Comparison of ENCODE assay signal across 15 cellular contexts in genomic region chr10:118809372-118809695, GRCh38.
"Had no signal": no experiment of that assay in that cellular context is flagged by ENCODE, and none has a peak within 500 bp of the region (broad histone marks: within the 10 kb centered on the region; RNA-seq: fewer than 3 reads in every experiment).

No MANE protein-coding gene starts in this region.

- H3K27ac Mint-ChIP-seq: activated CD8-positive, alpha-beta T cell treated with anti-CD3 and anti-CD28 coated beads, Interleukin-2, amount 10 ng/mL, durations not matched to agents 7 days and 5 days; activated T-helper 1 cell treated with anti-CD3 and anti-CD28 coated beads, Interleukin-12 subunit alpha, Interleukin-12 subunit beta, Interleukin-2, Interleukin-4 antibody, amounts not matched to agents 30 ng/mL and 10 ng/mL and 1 ng/mL, durations not matched to agents 14 hours and 24 hours and 36 hours; mesothelial cell of epicardium; stimulated activated memory B cell treated with anti-CD40 and anti-IgM and Interleukin-4, amounts not matched to agents 10 μg/mL and 1 μg/mL and 100 μg/mL, for 72 hours; WTC11 had no signal

- H3K4me3 Mint-ChIP-seq: activated CD8-positive, alpha-beta T cell treated with anti-CD3 and anti-CD28 coated beads, Interleukin-2, amount 10 ng/mL, durations not matched to agents 7 days and 5 days; activated T-helper 1 cell treated with anti-CD3 and anti-CD28 coated beads, Interleukin-12 subunit alpha, Interleukin-12 subunit beta, Interleukin-2, Interleukin-4 antibody, amounts not matched to agents 30 ng/mL and 10 ng/mL and 1 ng/mL, durations not matched to agents 14 hours and 24 hours and 36 hours; mesothelial cell of epicardium; stimulated activated memory B cell treated with anti-CD40 and anti-IgM and Interleukin-4, amounts not matched to agents 10 μg/mL and 1 μg/mL and 100 μg/mL, for 72 hours; WTC11 had no signal

- H3K36me3 ChIP-seq: breast epithelium, spleen, upper lobe of left lung had no signal

- H3K4me1 ChIP-seq: breast epithelium, foreskin keratinocyte, parathyroid adenoma, spleen, upper lobe of left lung had no signal

- DNase-seq: activated CD4-positive, alpha-beta T cell treated with anti-CD3 and anti-CD28 coated beads for 48 hours; activated CD8-positive, alpha-beta memory T cell treated with anti-CD3 and anti-CD28 coated beads, Interleukin-2, amount 50 U/mL, for 48 hours; activated CD8-positive, alpha-beta T cell treated with anti-CD3 and anti-CD28 coated beads, Interleukin-2, amount 10 ng/mL, durations not matched to agents 7 days and 5 days; activated naive CD4-positive, alpha-beta T cell; foreskin keratinocyte; spleen; stimulated activated CD4-positive, alpha-beta T cell treated with anti-CD3 and anti-CD28 coated beads, Interleukin-1b, Interleukin-23, amount 100 ng/mL, for 48 hours; T-helper 9 cell had no signal

- H3K27me3 ChIP-seq: breast epithelium, foreskin keratinocyte, upper lobe of left lung had no signal

- H3K4me1 Mint-ChIP-seq: stimulated activated memory B cell treated with anti-CD40 and anti-IgM and Interleukin-4, amounts not matched to agents 10 μg/mL and 1 μg/mL and 100 μg/mL, for 72 hours had no signal

- H3K9ac ChIP-seq: parathyroid adenoma had no signal

- H3K4me3 ChIP-seq: breast epithelium, spleen, upper lobe of left lung had no signal

- H3K9me3 ChIP-seq: breast epithelium, spleen, upper lobe of left lung had no signal

- H3K27ac ChIP-seq: breast epithelium, foreskin keratinocyte, parathyroid adenoma, spleen, upper lobe of left lung had no signal

- H3K9me3 Mint-ChIP-seq: activated T-helper 1 cell treated with anti-CD3 and anti-CD28 coated beads, Interleukin-12 subunit alpha, Interleukin-12 subunit beta, Interleukin-2, Interleukin-4 antibody, amounts not matched to agents 30 ng/mL and 10 ng/mL and 1 ng/mL, durations not matched to agents 14 hours and 24 hours and 36 hours; mesothelial cell of epicardium; stimulated activated memory B cell treated with anti-CD40 and anti-IgM and Interleukin-4, amounts not matched to agents 10 μg/mL and 1 μg/mL and 100 μg/mL, for 72 hours; WTC11 had no signal

- H3K36me3 Mint-ChIP-seq: mesothelial cell of epicardium; stimulated activated memory B cell treated with anti-CD40 and anti-IgM and Interleukin-4, amounts not matched to agents 10 μg/mL and 1 μg/mL and 100 μg/mL, for 72 hours; WTC11 had no signal
